29 cellular contexts compared by ENCODE assay signal in the genomic region with DNA sequence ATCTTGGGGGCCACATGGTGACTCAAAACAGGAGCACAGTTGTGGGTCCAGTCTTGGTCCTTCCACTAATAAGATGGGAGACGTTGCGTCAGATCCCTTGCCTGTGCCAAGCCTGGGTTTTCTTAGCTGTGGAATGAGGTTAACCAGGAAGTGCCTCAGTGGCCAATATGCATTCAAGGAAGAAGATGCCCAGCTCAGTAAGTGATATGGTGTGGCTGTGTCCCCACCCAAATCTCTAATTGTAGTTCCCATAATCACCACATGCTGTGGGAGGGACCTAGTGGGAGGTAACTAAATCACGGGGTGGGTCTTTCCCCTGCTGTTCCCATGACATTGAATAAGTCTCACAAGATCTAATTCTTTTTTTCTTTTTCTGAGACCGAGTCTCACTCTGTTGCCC. TPM values are rescaled to one million over a fixed set of nuclear protein-coding genes. Genes with fewer than 3 reads are reported as not detected.
"Had no signal": no experiment of that assay in that cellular context is flagged by ENCODE, and none has a peak within 500 bp of the region (broad histone marks: within the 10 kb centered on the region; RNA-seq: fewer than 3 reads in every experiment).

No MANE protein-coding gene starts in this region.

- H3K36me3 Mint-ChIP-seq: naive thymus-derived CD8-positive, alpha-beta T cell; stimulated activated effector memory CD8-positive, alpha-beta T cell treated with anti-CD3 and anti-CD28 coated beads, Interleukin-12 subunit alpha, Interleukin-12 subunit beta, amount 100 ng/mL, for 72 hours had no signal

- H3K27me3 ChIP-seq: gastrocnemius medialis, heart left ventricle, hepatocyte, pancreas, right lobe of liver, stomach, thyroid gland, vagina had no signal

- H3K4me1 ChIP-seq: gastrocnemius medialis, pancreas, right lobe of liver, stomach, thyroid gland, vagina had no signal

- H2AFZ ChIP-seq: hepatocyte had no signal

- H3K9me3 ChIP-seq: gastrocnemius medialis, heart left ventricle, pancreas, right lobe of liver, stomach, thyroid gland, vagina had no signal

- H3K4me2 ChIP-seq: hepatocyte had no signal

- DNase-seq: cortex of kidney; foreskin fibroblast; gastrocnemius medialis; heart left ventricle; kidney; mesenchymal stem cell; midbrain; naive thymus-derived CD8-positive, alpha-beta T cell; nephron progenitor cell; nucleus accumbens; pancreas; right lobe of liver; stimulated activated CD4-positive, alpha-beta T cell treated with anti-CD3 and anti-CD28 coated beads, Interleukin-2, amount 100 ng/mL, for 24 hours; stimulated activated CD4-positive, alpha-beta T cell treated with anti-CD3 and anti-CD28 coated beads, Interleukin-4, amount 100 ng/mL, for 24 hours; stimulated activated naive CD4-positive, alpha-beta T cell treated with Interleukin-2 at 50 U/mL for 16 hours; stomach; thyroid gland; trophoblast cell had no signal

- H3K79me2 ChIP-seq: hepatocyte had no signal

- H3K4me1 Mint-ChIP-seq: nephron progenitor cell had no signal

- H3K4me3 Mint-ChIP-seq: naive thymus-derived CD8-positive, alpha-beta T cell; nephron progenitor cell; stimulated activated effector memory CD8-positive, alpha-beta T cell treated with anti-CD3 and anti-CD28 coated beads, Interleukin-12 subunit alpha, Interleukin-12 subunit beta, amount 100 ng/mL, for 72 hours had no signal

- H3K27me3 Mint-ChIP-seq: naive thymus-derived CD8-positive, alpha-beta T cell; progenitor cell of endocrine pancreas had no signal

- H3K4me3 ChIP-seq: gastrocnemius medialis, heart left ventricle, hepatocyte, lung, pancreas, right lobe of liver, stomach, thyroid gland, vagina had no signal

- H3K9me3 Mint-ChIP-seq: stimulated activated effector memory CD8-positive, alpha-beta T cell treated with anti-CD3 and anti-CD28 coated beads, Interleukin-12 subunit alpha, Interleukin-12 subunit beta, amount 100 ng/mL, for 72 hours had no signal

- H3K27ac Mint-ChIP-seq: naive thymus-derived CD8-positive, alpha-beta T cell; nephron progenitor cell; progenitor cell of endocrine pancreas; stimulated activated effector memory CD8-positive, alpha-beta T cell treated with anti-CD3 and anti-CD28 coated beads, Interleukin-12 subunit alpha, Interleukin-12 subunit beta, amount 100 ng/mL, for 72 hours had no signal

- H3K27ac ChIP-seq: gastrocnemius medialis, heart left ventricle, hepatocyte, pancreas, right lobe of liver, stomach, thyroid gland, vagina had no signal

- ATAC-seq: gastrocnemius medialis; heart left ventricle; left lobe of liver; naive thymus-derived CD8-positive, alpha-beta T cell; pancreas; right lobe of liver; stimulated activated effector memory CD8-positive, alpha-beta T cell treated with anti-CD3 and anti-CD28 coated beads, Interleukin-12 subunit alpha, Interleukin-12 subunit beta, amount 100 ng/mL, for 72 hours had no signal

- H3K36me3 ChIP-seq: gastrocnemius medialis, heart left ventricle, pancreas, right lobe of liver, stomach, thyroid gland, vagina had no signal

RNA-seq across cellular contexts. Expression of gene ALG1L2, which starts 6.4 kb away (rescaled TPM):
- total RNA-seq: gastrocnemius medialis, glomerular endothelial cell, hepatocyte, liver, stomach, subcutaneous adipose tissue, temporal lobe, vagina had no signal
- polyA plus RNA-seq: esophagus, heart left ventricle, liver, lung, pancreas, stomach had no signal
